ENCODE assay signal across 1 cellular context in genomic region chr3:117744935-117745334, GRCh38.
TF ChIP-seq lines count a peak whose summit lies in the region.

No MANE protein-coding gene starts in this region.

TF ChIP-seq in HepG2, 621 proteins besides CTCF, POLR2A, EP300 and RAD21 (continued from another document):
- TF ChIP-seq REST (IDR thresholded peaks at IDR 0.05; ENCODE audit: borderline replicate concordance in 1 of 2, low read depth in 1 of 2, low read length in 2 of 2) = no peak
